In the genomic region with DNA sequence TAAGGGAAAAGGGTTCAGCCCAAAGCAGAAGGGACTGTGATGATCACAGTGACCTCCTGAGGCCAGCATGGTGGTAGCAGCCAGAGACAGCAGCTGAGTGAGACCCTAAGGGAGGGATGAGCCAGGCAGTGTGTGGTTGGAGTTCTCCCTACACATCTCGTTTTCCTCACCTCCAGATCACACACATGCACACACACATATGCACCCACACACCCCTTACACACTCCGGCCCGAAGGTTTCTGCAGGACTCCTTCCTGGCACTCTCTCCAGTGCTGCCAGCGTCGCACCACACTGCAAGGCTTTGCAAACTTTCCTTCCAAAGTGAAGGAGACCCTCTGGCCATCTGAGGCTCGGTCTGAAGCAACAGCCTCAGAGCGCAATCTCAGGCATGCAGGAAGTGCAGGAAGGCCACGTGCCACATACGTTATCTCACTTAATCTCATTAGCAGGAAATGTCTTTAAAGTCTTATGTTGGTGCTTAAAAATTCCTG, we compare ENCODE assay signal across 9 cellular contexts. TPM values are rescaled to one million over a fixed set of nuclear protein-coding genes. Genes with fewer than 3 reads are reported as not detected.
DNase-seq lines count a peak whose midpoint lies in the region; ATAC-seq and TF ChIP-seq lines count a peak whose summit lies in the region.
"Had no signal": no experiment of that assay in that cellular context is flagged by ENCODE, and none has a peak within 500 bp of the region (broad histone marks: within the 10 kb centered on the region; RNA-seq: fewer than 3 reads in every experiment).

No MANE protein-coding gene starts in this region.

- H3K4me1 Mint-ChIP-seq in activated naive CD4-positive, alpha-beta T cell treated with anti-CD3 and anti-CD28 coated beads, Interleukin-2, amount 50 U/mL, for 24 hours, result peaks cover 9% of the 10 kb centered on the region
- H3K4me1 Mint-ChIP-seq in activated naive CD4-positive, alpha-beta T cell treated with anti-CD3 and anti-CD28 coated beads, Interleukin-2, amount 10 ng/mL, durations not matched to agents 7 days and 5 days, result peaks cover 7% of the 10 kb centered on the region

- TF ChIP-seq CTCF in PC-9 (conservative IDR thresholded peaks at IDR 0.05), result no peak; the same call in 1 of the 2 replicates
- TF ChIP-seq CTCF in fibroblast of pulmonary artery (IDR thresholded peaks at IDR 0.05; ENCODE audit: low read length, missing control alignments), result peak; percentile 31
- TF ChIP-seq CTCF in transverse colon (IDR thresholded peaks at IDR 0.05), result peak in 2 of 5 experiments; percentile 6 to 26
- no peak for TF ChIP-seq CTCF in GM13976 (IDR thresholded peaks at IDR 0.05; ENCODE audit: borderline replicate concordance, control extremely low read depth, extremely low read depth, insufficient read depth, missing control alignments)

- intact Hi-C loops in PC-9 (cut with micrococcal nuclease; ENCODE audit: unreplicated experiment), result no loop called here
- intact Hi-C loops in transverse colon (cut with DNase I; ENCODE audit: low total_unique reads), result no loop called here

- no peak overlapping the region for H3K27ac Mint-ChIP-seq in activated naive CD4-positive, alpha-beta T cell treated with anti-CD3 and anti-CD28 coated beads, Interleukin-2, amount 50 U/mL, for 24 hours
- no peak overlapping the region for H3K27ac Mint-ChIP-seq in activated naive CD4-positive, alpha-beta T cell treated with anti-CD3 and anti-CD28 coated beads, Interleukin-2, amount 10 ng/mL, durations not matched to agents 7 days and 5 days

- H3K27ac ChIP-seq in PC-9, result peak overlapping the region; percentile 87
- H3K27ac ChIP-seq in transverse colon, result peak overlapping the region; percentile 86 to 92 (median 88)
- H3K27ac ChIP-seq: tibial artery had no signal

- no peaks in the 10 kb centered on the region for H3K9me3 ChIP-seq in PC-9 (ENCODE audit: insufficient read depth, low read depth)
- no peaks in the 10 kb centered on the region for H3K9me3 ChIP-seq in transverse colon
- H3K9me3 ChIP-seq: tibial artery had no signal

- 19% methylated on average over 9 of the region's 9 CpGs; no CpG with 5 or more reads in 1 of the 2 donors for WGBS in transverse colon (ENCODE audit: low coverage in 1 of 2), 2 donors

- H4K20me1 ChIP-seq in PC-9 (ENCODE audit: insufficient read depth), result no peaks in the 10 kb centered on the region

- H3K4me3 ChIP-seq in PC-9 (no peak overlapping the region), fibroblast of pulmonary artery (replicated peaks; ENCODE audit: low read depth, low read length) (no peak overlapping the region), transverse colon (no peak overlapping the region)
- H3K4me3 ChIP-seq: tibial artery had no signal

- CTCF ChIA-PET in activated naive CD4-positive, alpha-beta T cell treated with anti-CD3 and anti-CD28 coated beads, Interleukin-2, amount 10 ng/mL, durations not matched to agents 7 days and 5 days (lab: Charles Lee), result interaction anchor here (1.1 to 1.4 kb wide), 2 partner anchors 41 to 125 kb away, joined by 3 to 4 read pairs; no protein-coding TSS in a partner anchor
- CTCF ChIA-PET in PC-9 (lab: Charles Lee), result no interaction called here

- TF ChIP-seq EP300 in transverse colon (IDR thresholded peaks at IDR 0.05; ENCODE audit: low read depth), result no peak

- peak overlapping the region; percentile 58 for H3K4me3 Mint-ChIP-seq in activated naive CD4-positive, alpha-beta T cell treated with anti-CD3 and anti-CD28 coated beads, Interleukin-2, amount 50 U/mL, for 24 hours
- no peak overlapping the region for H3K4me3 Mint-ChIP-seq in activated naive CD4-positive, alpha-beta T cell treated with anti-CD3 and anti-CD28 coated beads, Interleukin-2, amount 10 ng/mL, durations not matched to agents 7 days and 5 days

- H3K36me3 ChIP-seq in PC-9 (ENCODE audit: low read depth) (no peaks in the 10 kb centered on the region), transverse colon (no peaks in the 10 kb centered on the region)
- H3K36me3 ChIP-seq: tibial artery had no signal

- TF ChIP-seq POLR2A in transverse colon (IDR thresholded peaks at IDR 0.05), result no peak

- H2AFZ ChIP-seq in PC-9, result no peak overlapping the region

- peaks cover 46% of the 10 kb centered on the region for H3K4me1 ChIP-seq in PC-9 (replicated peaks; ENCODE audit: insufficient read depth)
- H3K4me1 ChIP-seq in transverse colon, result peaks cover 5 to 50% (median 43%) of the 10 kb centered on the region in 4 donors

- H3K4me2 ChIP-seq in PC-9, result peak overlapping the region; percentile 71

- POLR2A ChIA-PET in PC-9 (lab: Charles Lee; ENCODE audit: unreplicated experiment), result no interaction called here

- DNase-seq in activated naive CD4-positive, alpha-beta T cell treated with anti-CD3 and anti-CD28 coated beads, Interleukin-2, amount 10 ng/mL, durations not matched to agents 7 days and 5 days, result no peak
- peak; percentile 23 to 91 for DNase-seq in PC-9
- peak; percentile 35 for DNase-seq in fibroblast of pulmonary artery (ENCODE audit: low read depth)
- peak; percentile 41 for DNase-seq in transverse colon
- DNase-seq in activated gamma-delta T cell (lab: John Stamatoyannopoulos, UW), result no peak
- no peak for DNase-seq in GM13976 (ENCODE audit: low spot score)
- DNase-seq: tibial artery had no signal

- H3K36me3 Mint-ChIP-seq in activated naive CD4-positive, alpha-beta T cell treated with anti-CD3 and anti-CD28 coated beads, Interleukin-2, amount 50 U/mL, for 24 hours, result no peaks in the 10 kb centered on the region
- H3K36me3 Mint-ChIP-seq in activated naive CD4-positive, alpha-beta T cell treated with anti-CD3 and anti-CD28 coated beads, Interleukin-2, amount 10 ng/mL, durations not matched to agents 7 days and 5 days, result no peaks in the 10 kb centered on the region

- BruUV-seq in PC-9 (replicated peaks; lab: Mats Ljungman, UMichigan), result no TSS peak

- in situ Hi-C loops in transverse colon (cut with MboI; ENCODE audit: low pct_ligation_motif_present in 1 of 4, low pct_unique_long_range_greater_than_20kb in 1 of 4, low sequenced_read_pairs in 3 of 4) (no loop called here), GM13976 (cut with MboI; ENCODE audit: low sequenced_read_pairs, unreplicated experiment) (no loop called here)

- H3K9me3 Mint-ChIP-seq in activated naive CD4-positive, alpha-beta T cell treated with anti-CD3 and anti-CD28 coated beads, Interleukin-2, amount 50 U/mL, for 24 hours, result no peaks in the 10 kb centered on the region
- H3K9me3 Mint-ChIP-seq in activated naive CD4-positive, alpha-beta T cell treated with anti-CD3 and anti-CD28 coated beads, Interleukin-2, amount 10 ng/mL, durations not matched to agents 7 days and 5 days, result no peaks in the 10 kb centered on the region

- ATAC-seq in GM21447 (IDR thresholded peaks at IDR 0.05; ENCODE audit: unreplicated experiment), result no peak

- H3F3A ChIP-seq in PC-9 (ENCODE audit: insufficient read depth, low read depth), result peaks cover 37% of the 10 kb centered on the region

- no peaks in the 10 kb centered on the region for H3K79me2 ChIP-seq in PC-9 (ENCODE audit: low read depth)

- no peaks in the 10 kb centered on the region for H3K9me2 ChIP-seq in PC-9 (ENCODE audit: insufficient read depth)

- no peaks in the 10 kb centered on the region for H3K27me3 ChIP-seq in PC-9 (ENCODE audit: insufficient read depth, low read depth)
- H3K27me3 ChIP-seq in transverse colon, result no peaks in the 10 kb centered on the region

- H3K27me3 Mint-ChIP-seq in activated naive CD4-positive, alpha-beta T cell treated with anti-CD3 and anti-CD28 coated beads, Interleukin-2, amount 50 U/mL, for 24 hours, result no peaks in the 10 kb centered on the region
- H3K27me3 Mint-ChIP-seq in activated naive CD4-positive, alpha-beta T cell treated with anti-CD3 and anti-CD28 coated beads, Interleukin-2, amount 10 ng/mL, durations not matched to agents 7 days and 5 days, result peaks cover 9% of the 10 kb centered on the region

RNA-seq across cellular contexts. Expression of a gene that starts 26.9 kb away (rescaled TPM):
- total RNA-seq in PC-9 (2021), result 0.46 and 1.1 TPM in 2 replicates
- 10 to 100 TPM; 41.5 to 90.0 (median 56.4) TPM for total RNA-seq in transverse colon

Comparison
In these comparisons a context has a peak if more than half of its experiments do, and no peak if none do; other contexts are left out.
1. DNase-seq: peak in PC-9 (2 of 2), fibroblast of pulmonary artery (single experiment) and transverse colon (single experiment); none in activated naive CD4-positive, alpha-beta T cell treated with anti-CD3 and anti-CD28 coated beads, Interleukin-2, amount 10 ng/mL, durations not matched to agents 7 days and 5 days (single experiment), activated gamma-delta T cell (single experiment) and GM13976 (single experiment).
2. RNA of a gene that starts 26.9 kb away (total RNA-seq): 41.5 to 90.0 TPM in transverse colon; 0.46 to 1.1 TPM in PC-9; every median in the first group is over 10 times any median in the second.